7 cellular contexts compared by ENCODE assay signal in the genomic region with DNA sequence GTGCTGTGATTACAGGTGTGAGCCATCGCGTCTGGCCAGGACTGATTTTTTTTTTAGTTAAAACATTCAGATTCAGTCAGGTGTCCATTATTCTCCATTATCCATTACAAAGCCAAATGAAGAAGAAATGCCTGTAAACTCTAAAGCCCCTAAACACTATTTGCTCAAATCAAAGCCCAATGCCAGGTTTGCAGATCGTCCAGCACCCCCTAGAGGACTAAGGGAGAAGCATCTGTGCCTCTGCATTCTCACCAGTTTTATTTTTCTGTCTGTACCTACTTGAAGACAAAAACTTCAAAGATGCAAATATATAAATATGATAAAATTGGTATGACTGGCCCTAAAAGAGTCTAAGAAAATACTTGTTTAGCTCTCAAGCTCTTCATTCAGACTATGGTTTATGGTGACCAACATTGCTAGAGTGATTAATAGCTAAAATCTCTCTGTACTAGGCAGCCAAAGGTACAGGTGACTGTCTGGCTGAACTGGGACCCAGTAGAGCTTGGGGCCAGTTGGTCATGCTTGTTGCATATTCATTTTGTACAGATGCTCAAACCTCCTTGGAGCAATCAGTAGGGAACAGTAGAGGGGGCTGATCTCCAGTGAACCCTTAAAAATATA.
DNase-seq lines count a peak whose midpoint lies in the region; ATAC-seq and TF ChIP-seq lines count a peak whose summit lies in the region.

No MANE protein-coding gene starts in this region.

- WGBS in prostate gland: 62% methylated on average over 3 of the region's 3 CpGs

- TF ChIP-seq POLR2A in erythroblast (IDR thresholded peaks at IDR 0.05; ENCODE audit: low read length) (no peak), prostate gland (IDR thresholded peaks at IDR 0.05) (no peak)

- H3K4me1 ChIP-seq in HAP-1 (peaks cover 9% of the 10 kb centered on the region), prostate gland (replicated peaks) (peaks cover 8% of the 10 kb centered on the region)

- peaks cover 7% of the 10 kb centered on the region for H3K36me3 Mint-ChIP-seq in Calu3 (ENCODE audit: insufficient read depth, unreplicated experiment)

- ATAC-seq in HG02678 (IDR thresholded peaks at IDR 0.05; ENCODE audit: unreplicated experiment): no peak

- DNase-seq in Calu3 (peak; percentile 60), HAP-1 (ENCODE audit: low spot score in 2 of 2) (peak; percentile 45 to 57), RKO (ENCODE audit: low spot score) (peak; percentile 14), erythroblast (lab: John Stamatoyannopoulos, UW) (peak; percentile 44 to 71), prostate gland (ENCODE audit: low spot score) (no peak), DMS79 (lab: John Stamatoyannopoulos, UW) (no peak)

- no peaks in the 10 kb centered on the region for H3K27me3 Mint-ChIP-seq in Calu3 (ENCODE audit: unreplicated experiment)

- H3K9me3 ChIP-seq in HAP-1 (no peaks in the 10 kb centered on the region), prostate gland (no peaks in the 10 kb centered on the region)

- intact Hi-C loops in Calu3 (cut with micrococcal nuclease; ENCODE audit: unreplicated experiment): loop anchor here (2.0 to 10.0 kb wide), 3 partner anchors 71 to 230 kb away; a partner anchor contains a TSS
- intact Hi-C loops in prostate gland (cut with DNase I): no loop called here

- CTCF ChIA-PET in Calu3 (lab: Charles Lee): interaction anchor here (1.1 to 1.8 kb wide), 4 partner anchors 15 to 108 kb away, joined by 4 to 7 read pairs (median 6); no protein-coding TSS in a partner anchor

- in situ Hi-C loops in HAP-1 (cut with MboI; ENCODE audit: low sequenced_read_pairs): no loop called here

- no peaks in the 10 kb centered on the region for H3K36me3 ChIP-seq in HAP-1 (replicated peaks)
- no peaks in the 10 kb centered on the region for H3K36me3 ChIP-seq in prostate gland

- H3K27me3 ChIP-seq in HAP-1 (ENCODE audit: low read depth) (no peaks in the 10 kb centered on the region), prostate gland (replicated peaks; ENCODE audit: insufficient read depth) (no peaks in the 10 kb centered on the region)

- H3K4me3 ChIP-seq in HAP-1 (no peak overlapping the region), prostate gland (no peak overlapping the region)

- BruUV-seq in Calu3 (replicated peaks; lab: Mats Ljungman, UMichigan): no TSS peak

- no peak overlapping the region for H3K27ac Mint-ChIP-seq in Calu3 (ENCODE audit: unreplicated experiment)

- H3K9me3 Mint-ChIP-seq in Calu3 (ENCODE audit: low read depth, unreplicated experiment): no peaks in the 10 kb centered on the region

- H3K27ac ChIP-seq in prostate gland: peak overlapping the region in 1 of 2 donors; percentile 40

- H3K4me3 Mint-ChIP-seq in Calu3 (ENCODE audit: low read depth, unreplicated experiment): no peak overlapping the region

- H3K4me1 Mint-ChIP-seq in Calu3 (ENCODE audit: low read depth, unreplicated experiment): no peaks in the 10 kb centered on the region

- TF ChIP-seq CTCF in Calu3 (IDR thresholded peaks at IDR 0.05; ENCODE audit: unreplicated experiment) (peak; percentile 75), prostate gland (IDR thresholded peaks at IDR 0.05) (peak; percentile 29 to 59 (median 46))

Comparison
In these comparisons a context has a peak if more than half of its experiments do, and no peak if none do; other contexts are left out.
1. DNase-seq: peak in Calu3 (single experiment), HAP-1 (2 of 2), RKO (single experiment) and erythroblast (2 of 2); none in prostate gland (single experiment) and DMS79 (single experiment).